In genomic region chr15:39242345-39242744, GRCh38 we compare ENCODE assay signal across 18 cellular contexts.
DNase-seq lines count a peak whose midpoint lies in the region; ATAC-seq, FAIRE-seq and TF ChIP-seq lines count a peak whose summit lies in the region.
"Had no signal": no experiment of that assay in that cellular context is flagged by ENCODE, and none has a peak within 500 bp of the region (broad histone marks: within the 10 kb centered on the region; RNA-seq: fewer than 3 reads in every experiment).

No MANE protein-coding gene starts in this region.

- no peak for TF ChIP-seq RAD21 in HepG2 (CRISPR knock-in tag; IDR thresholded peaks at IDR 0.05)

- in situ Hi-C loops in HepG2 (cut with HindIII; ENCODE audit: extremely low pct_ligation_motif_present, low pct_unique_long_range_greater_than_20kb), result no loop called here

- peaks cover 0 to 6% (median 0%) of the 10 kb centered on the region in 3 donors for H3K27me3 Mint-ChIP-seq in immature natural killer cell (ENCODE audit: low read depth in 3 of 3)
- no peaks in the 10 kb centered on the region for H3K27me3 Mint-ChIP-seq in type B pancreatic cell
- H3K27me3 Mint-ChIP-seq: B cell had no signal

- H3K4me1 Mint-ChIP-seq in immature natural killer cell, result no peaks in the 10 kb centered on the region
- no peaks in the 10 kb centered on the region for H3K4me1 Mint-ChIP-seq in type B pancreatic cell (ENCODE audit: unreplicated experiment)
- H3K4me1 Mint-ChIP-seq: B cell, endodermal cell had no signal

- DNase-seq in AG09309 (ENCODE audit: low read depth) (peak; percentile 77), HT1080 (ENCODE audit: low read depth) (peak; percentile 67), bronchial epithelial cell (ENCODE audit: low read depth) (peak; percentile 74), kidney glomerular epithelial cell (lab: John Stamatoyannopoulos, UW) (peak; percentile 19), HepG2 (ENCODE audit: low spot score) (no peak), superior temporal gyrus (ENCODE audit: extremely low spot score) (no peak), immature natural killer cell (no peak), type B pancreatic cell (ENCODE audit: extremely low spot score, unreplicated experiment) (no peak)
- DNase-seq: activated CD4-positive, alpha-beta T cell treated with anti-CD3 and anti-CD28 coated beads, Interleukin-2, amount 50 U/mL, for 4 hours; brain microvascular endothelial cell; endodermal cell; NCI-H1048; NCI-H345; nucleus accumbens had no signal

- no peaks in the 10 kb centered on the region for H4K20me1 ChIP-seq in HepG2 (ENCODE audit: insufficient read depth, low read length)

- intact Hi-C loops in HepG2 (cut with micrococcal nuclease; ENCODE audit: unreplicated experiment), result no loop called here

- TF ChIP-seq CTCF in AG09309 (IDR thresholded peaks at IDR 0.05; ENCODE audit: control insufficient read depth, insufficient read depth, low read depth, low read length, missing control alignments), result no peak
- no peak for TF ChIP-seq CTCF in bronchial epithelial cell (IDR thresholded peaks at IDR 0.05; ENCODE audit: insufficient read depth, low read length, severe bottlenecking)
- no peak for TF ChIP-seq CTCF in HepG2 (CRISPR knock-in tag; IDR thresholded peaks at IDR 0.05)
- TF ChIP-seq CTCF in type B pancreatic cell (conservative IDR thresholded peaks at IDR 0.05), result no peak

- no peaks in the 10 kb centered on the region for H3K9me3 ChIP-seq in HepG2 (ENCODE audit: low read length)

- no peak overlapping the region for H3K9ac ChIP-seq in HepG2 (ENCODE audit: insufficient read depth, low read depth, low read length)

- no peak overlapping the region for H3K27ac Mint-ChIP-seq in immature natural killer cell
- H3K27ac Mint-ChIP-seq in type B pancreatic cell, result no peak overlapping the region
- H3K27ac Mint-ChIP-seq: activated T-helper 2 cell treated with anti-CD3 and anti-CD28 coated beads, Interferon-gamma antibody, Interleukin-2, Interleukin-4, amounts not matched to agents 10 μg/mL and 5 μg/mL and 100 μg/mL, durations not matched to agents 14 hours and 24 hours and 36 hours; B cell; endodermal cell had no signal

- BruUV-seq in HepG2 (replicated peaks; lab: Mats Ljungman, UMichigan), result no TSS peak

- no peak overlapping the region for H3K4me3 Mint-ChIP-seq in immature natural killer cell
- H3K4me3 Mint-ChIP-seq in type B pancreatic cell, result no peak overlapping the region
- H3K4me3 Mint-ChIP-seq: B cell, endodermal cell had no signal

- no peaks in the 10 kb centered on the region for H3K79me2 ChIP-seq in HepG2 (ENCODE audit: insufficient read depth, low read length)
- H3K79me2 ChIP-seq: hepatocyte had no signal

- POLR2A ChIA-PET in HepG2 (lab: Yijun Ruan, JAX), result no interaction called here

- no peak for ATAC-seq in HepG2

- TF ChIP-seq EP300 in HepG2 (IDR thresholded peaks at IDR 0.05; ENCODE audit: low read depth in 2 of 2, low read length in 2 of 2) (no peak), HepG2 (CRISPR knock-in tag; IDR thresholded peaks at IDR 0.05; ENCODE audit: borderline replicate concordance) (no peak)

- no peak for TF ChIP-seq POLR2A in HepG2 (IDR thresholded peaks at IDR 0.05; ENCODE audit: insufficient read depth in 1 of 2, low read depth in 2 of 2, low read length in 2 of 2)

- H3K36me3 ChIP-seq in bronchial epithelial cell (ENCODE audit: control insufficient read depth, insufficient read depth, low read length) (no peaks in the 10 kb centered on the region), HepG2 (replicated peaks in 1 of 2; ENCODE audit: control insufficient read depth in 1 of 2, insufficient read depth in 2 of 2, low read length in 2 of 2) (no peaks in the 10 kb centered on the region)
- H3K36me3 ChIP-seq: brain microvascular endothelial cell had no signal

- H3K27ac ChIP-seq in HepG2 (ENCODE audit: extremely low read length, insufficient read depth, low read length), result no peak overlapping the region
- H3K27ac ChIP-seq: brain microvascular endothelial cell, hepatocyte, PC-9 had no signal

- CTCF ChIA-PET in HepG2 (lab: Yijun Ruan, JAX; ENCODE audit: low intra/inter-chr PET ratio, low total read pairs), result no interaction called here

- H3K4me1 ChIP-seq in HepG2 (ENCODE audit: insufficient read depth, low read length), result no peaks in the 10 kb centered on the region

- FAIRE-seq in bronchial epithelial cell (lab: Jason Lieb, UNC), result no peak
- FAIRE-seq in HepG2 (lab: Jason Lieb, UNC), result no peak

- H3K27me3 ChIP-seq in bronchial epithelial cell (ENCODE audit: control insufficient read depth, insufficient read depth, low read length) (no peaks in the 10 kb centered on the region), HepG2 (ENCODE audit: control insufficient read depth in 1 of 2, insufficient read depth in 2 of 2, low read length in 2 of 2) (no peaks in the 10 kb centered on the region)
- H3K27me3 ChIP-seq: brain microvascular endothelial cell, hepatocyte had no signal

- H3K4me3 ChIP-seq in AG09309 (ENCODE audit: control insufficient read depth, low read depth, low read length) (no peak overlapping the region), bronchial epithelial cell (ENCODE audit: low read depth, low read length) (no peak overlapping the region), HepG2 (replicated peaks in 1 of 3; ENCODE audit: insufficient read depth in 1 of 3, low read depth in 2 of 3, low read length in 3 of 3) (no peak overlapping the region)
- H3K4me3 ChIP-seq: hepatocyte, PC-9 had no signal

- no peaks in the 10 kb centered on the region for H3K36me3 Mint-ChIP-seq in immature natural killer cell
- no peaks in the 10 kb centered on the region for H3K36me3 Mint-ChIP-seq in type B pancreatic cell

- H2AFZ ChIP-seq in HepG2 (ENCODE audit: low read length), result no peak overlapping the region
- H2AFZ ChIP-seq: hepatocyte, PC-9 had no signal

- H3K4me2 ChIP-seq in HepG2 (ENCODE audit: low read depth, low read length), result no peak overlapping the region
- H3K4me2 ChIP-seq: hepatocyte, PC-9 had no signal

- H3K9me3 Mint-ChIP-seq in immature natural killer cell, result no peaks in the 10 kb centered on the region
- H3K9me3 Mint-ChIP-seq in type B pancreatic cell, result no peaks in the 10 kb centered on the region
- H3K9me3 Mint-ChIP-seq: activated T-helper 2 cell treated with anti-CD3 and anti-CD28 coated beads, Interferon-gamma antibody, Interleukin-2, Interleukin-4, amounts not matched to agents 10 μg/mL and 5 μg/mL and 100 μg/mL, durations not matched to agents 14 hours and 24 hours and 36 hours; endodermal cell had no signal

TF ChIP-seq in HepG2, 621 proteins besides CTCF, POLR2A, EP300 and RAD21:
- TF ChIP-seq RARA (CRISPR knock-in tag; IDR thresholded peaks at IDR 0.05), result no peak
- TF ChIP-seq ZC3H4 (CRISPR knock-in tag; IDR thresholded peaks at IDR 0.05; ENCODE audit: borderline replicate concordance), result no peak
TF ChIP-seq in HepG2: peak in this region for 0.

Comparison
In these comparisons a context has a peak if more than half of its experiments do, and no peak if none do; other contexts are left out.
1. DNase-seq: peak in AG09309 (single experiment), HT1080 (single experiment), bronchial epithelial cell (single experiment) and kidney glomerular epithelial cell (single experiment); none in HepG2 (single experiment), superior temporal gyrus (single experiment), immature natural killer cell (0 of 3) and type B pancreatic cell (single experiment).